Comparison of ENCODE assay signal across 8 cellular contexts in genomic region chr15:89243691-89244511, GRCh38. TPM values are rescaled to one million over a fixed set of nuclear protein-coding genes. Genes with fewer than 3 reads are reported as not detected.
DNase-seq lines count a peak whose midpoint lies in the region; ATAC-seq and TF ChIP-seq lines count a peak whose summit lies in the region.

Gene FANCI, plus strand, starts transcription at chr15:89243979. Its CDS starts 3,669 bp downstream, at chr15:89247648.

- peaks cover 5% of the 10 kb centered on the region; the same call in 1 of the 2 replicates for H4K20me1 ChIP-seq in PC-3 (ENCODE audit: low read length)

- H3K27ac ChIP-seq in PC-3 (ENCODE audit: low read length) (peak within 1 kb of the TSS; percentile 32), esophagus (ENCODE audit: low read depth in 2 of 2, low read length in 1 of 2) (peak within 1 kb of the TSS; percentile 30 to 68), muscle layer of colon (ENCODE audit: low read depth, low read length) (no peak within 1 kb of the TSS)

- H3K9me3 ChIP-seq in PC-3 (ENCODE audit: low read length) (no peaks in the 10 kb centered on the region), esophagus (ENCODE audit: control insufficient read depth in 2 of 2, insufficient read depth in 1 of 2, low read depth in 1 of 2, low read length in 1 of 2) (no peaks in the 10 kb centered on the region), muscle layer of colon (ENCODE audit: low read length) (no peaks in the 10 kb centered on the region)

- H3F3A ChIP-seq in PC-3 (ENCODE audit: low read length, unreplicated experiment): no peaks in the 10 kb centered on the region

- peaks cover 40% of the 10 kb centered on the region for H3K79me2 ChIP-seq in PC-3 (ENCODE audit: low read length)

- TSS peak; percentile 75 for BruUV-seq in PC-3 (replicated peaks; lab: Mats Ljungman, UMichigan)

- H3K4me2 ChIP-seq in PC-3 (ENCODE audit: low read length): peak within 1 kb of the TSS; percentile 96

- H3K27me3 ChIP-seq in PC-3 (ENCODE audit: low read length) (no peaks in the 10 kb centered on the region), esophagus (ENCODE audit: control insufficient read depth in 1 of 2, insufficient read depth in 2 of 2, low read length in 2 of 2) (no peaks in the 10 kb centered on the region), muscle layer of colon (ENCODE audit: control insufficient read depth in 1 of 2, insufficient read depth in 2 of 2, low read length in 2 of 2) (no peaks in the 10 kb centered on the region)

- CTCF ChIA-PET in PC-3 (lab: Charles Lee): interaction anchor here (1.0 kb wide), 1 partner anchor 39 kb away, joined by 4 read pairs; no protein-coding TSS in a partner anchor

- no peaks in the 10 kb centered on the region for H3K9me2 ChIP-seq in PC-3 (replicated peaks; ENCODE audit: low read length)

- ATAC-seq in GM21619 (IDR thresholded peaks at IDR 0.05; ENCODE audit: unreplicated experiment) (peak; percentile 91), PC-3 (peak; percentile 93)

- POLR2A ChIA-PET in PC-3 (lab: Charles Lee; ENCODE audit: unreplicated experiment): no interaction called here

- peak within 1 kb of the TSS; percentile 99 for H2AFZ ChIP-seq in PC-3 (ENCODE audit: low read length)

- peak; percentile 72 for TF ChIP-seq CTCF in PC-3 (conservative IDR thresholded peaks at IDR 0.05; ENCODE audit: low read depth, low read length)

- DNase-seq in DMS53 treated with DMSO at 0.1 percent for 48 hours (lab: John Stamatoyannopoulos, UW; ENCODE audit: unreplicated experiment) (peak; percentile 84), PC-3 (peak; percentile 95)
- peak; percentile 92 for DNase-seq in Jurkat, Clone E6-1 (ENCODE audit: low read depth, low spot score)
- peak; percentile 96 for DNase-seq in activated T-cell treated with anti-CD3 and anti-CD28 coated beads, Interleukin-2, amount 50 U/mL, for 1 hour
- DNase-seq in stimulated activated CD8-positive, alpha-beta memory T cell treated with anti-CD3 and anti-CD28 coated beads, Interleukin-7, amount 100 ng/mL, for 24 hours (ENCODE audit: low read depth): peak; percentile 97

- intact Hi-C loops in PC-3 (cut with micrococcal nuclease): loop anchor here (2.0 kb wide), 1 partner anchor 37 kb away; no protein-coding TSS in a partner anchor

- peak within 1 kb of the TSS; percentile 91 for H3K4me3 ChIP-seq in Jurkat, Clone E6-1 (ENCODE audit: low read length)
- H3K4me3 ChIP-seq in PC-3 (ENCODE audit: low read length): peak within 1 kb of the TSS; percentile 91
- peak within 1 kb of the TSS; percentile 71 to 91 for H3K4me3 ChIP-seq in esophagus (ENCODE audit: low read depth in 1 of 2, low read length in 2 of 2)
- H3K4me3 ChIP-seq in muscle layer of colon (ENCODE audit: low read depth in 1 of 2, low read length in 2 of 2): peak within 1 kb of the TSS; percentile 55 to 84

- H3K36me3 ChIP-seq in PC-3 (ENCODE audit: low read depth, low read length): peaks cover 24% of the 10 kb centered on the region
- H3K36me3 ChIP-seq in esophagus (ENCODE audit: control insufficient read depth in 2 of 2, insufficient read depth in 2 of 2, low read length in 1 of 2): no peaks in the 10 kb centered on the region
- H3K36me3 ChIP-seq in muscle layer of colon (ENCODE audit: insufficient read depth, low read length): no peaks in the 10 kb centered on the region

- H3K9ac ChIP-seq in PC-3 (ENCODE audit: low read length) (peak within 1 kb of the TSS; percentile 90), muscle layer of colon (ENCODE audit: low read length) (peak within 1 kb of the TSS; percentile 18)

- H3K4me1 ChIP-seq in PC-3 (ENCODE audit: insufficient read depth, low read length): peaks cover 17% of the 10 kb centered on the region
- H3K4me1 ChIP-seq in esophagus (ENCODE audit: control insufficient read depth in 2 of 2, insufficient read depth in 2 of 2, low read length in 1 of 2): peaks cover 0 to 2% of the 10 kb centered on the region in 2 donors
- H3K4me1 ChIP-seq in muscle layer of colon (ENCODE audit: insufficient read depth, low read length): peaks cover 9% of the 10 kb centered on the region

- 0 to 1% methylated on average over 66 of the region's 66 CpGs for WGBS in esophagus, 2 donors

RNA-seq across cellular contexts. Expression of gene FANCI, which starts in this region (rescaled TPM):
- 187 TPM for polyA plus RNA-seq in Jurkat, Clone E6-1 (2012; ENCODE audit: insufficient read depth, insufficient read length)
- total RNA-seq in PC-3 (2014; rRNA removed): 38.4 and 49.5 TPM in 2 replicates
- polyA plus RNA-seq in esophagus: 10 to 100 TPM in 1 of 2 donors, 1 to 10 TPM in 1; 6.6 to 10.4 TPM
